ENCODE assay signal across 8 cellular contexts in the genomic region with DNA sequence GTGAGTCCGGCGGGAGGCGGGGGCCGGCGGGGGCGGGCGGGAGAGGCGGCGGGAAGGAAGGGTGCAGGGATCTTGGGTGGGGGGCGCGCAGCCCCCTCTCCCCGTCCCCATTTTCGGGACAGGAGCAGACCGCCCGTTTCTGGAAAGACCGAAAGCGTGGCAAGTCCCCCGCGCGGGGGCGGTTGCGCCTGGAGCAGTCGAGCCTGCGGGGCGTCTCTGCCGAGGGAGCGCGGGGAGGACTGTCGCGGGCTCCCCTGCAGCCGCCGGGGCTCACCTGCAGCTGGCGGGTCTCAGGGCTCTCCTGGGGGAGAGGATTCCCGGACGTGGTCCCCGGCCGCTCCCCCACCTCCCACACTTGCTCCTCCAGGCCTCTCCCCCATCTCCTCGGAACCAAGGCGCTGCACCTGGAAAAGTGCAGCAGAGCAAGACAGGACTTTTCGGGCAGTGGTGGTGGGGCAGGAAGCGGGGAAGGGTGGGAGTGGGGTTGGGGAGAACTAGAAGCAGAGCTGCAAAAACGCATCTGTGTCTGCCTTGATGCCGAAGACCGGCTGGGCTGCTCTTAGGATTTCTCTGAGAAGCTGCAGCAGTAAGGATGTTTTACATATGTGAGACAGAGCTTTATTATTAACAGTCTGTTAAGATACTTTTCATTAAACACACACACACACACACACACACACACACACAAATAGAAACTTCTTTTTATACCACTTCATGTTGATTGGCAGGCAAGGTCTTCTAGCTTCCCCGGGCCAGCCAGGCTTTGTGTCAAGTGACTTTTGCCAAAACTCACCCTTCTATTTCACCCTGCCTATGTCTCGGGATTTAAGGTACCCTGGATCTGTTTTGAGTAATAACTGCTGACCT. TPM values are rescaled to one million over a fixed set of nuclear protein-coding genes. Genes with fewer than 3 reads are reported as not detected.
DNase-seq lines count a peak whose midpoint lies in the region; ATAC-seq and TF ChIP-seq lines count a peak whose summit lies in the region.

No MANE protein-coding gene starts in this region.

- H3K27ac Mint-ChIP-seq in T-helper 1 cell treated with Interleukin-12 subunit alpha and Interleukin-12 subunit beta and Interleukin-4 antibody, amounts not matched to agents 30 μg/mL and 1 μg/mL, for 36 hours, result peak overlapping the region; percentile 87

- H3K36me3 Mint-ChIP-seq in T-helper 1 cell treated with Interleukin-12 subunit alpha and Interleukin-12 subunit beta and Interleukin-4 antibody, amounts not matched to agents 30 μg/mL and 1 μg/mL, for 36 hours (ENCODE audit: low read depth), result peaks cover 18% of the 10 kb centered on the region

- intact Hi-C loops in right lobe of liver (cut with DNase I), result no loop called here

- H3K9me3 Mint-ChIP-seq in T-helper 1 cell treated with Interleukin-12 subunit alpha and Interleukin-12 subunit beta and Interleukin-4 antibody, amounts not matched to agents 30 μg/mL and 1 μg/mL, for 36 hours, result peaks cover 4% of the 10 kb centered on the region

- peaks cover 69% of the 10 kb centered on the region for H3K4me1 Mint-ChIP-seq in T-helper 1 cell treated with Interleukin-12 subunit alpha and Interleukin-12 subunit beta and Interleukin-4 antibody, amounts not matched to agents 30 μg/mL and 1 μg/mL, for 36 hours (ENCODE audit: low read depth)

- no peaks in the 10 kb centered on the region for H3K27me3 Mint-ChIP-seq in T-helper 1 cell treated with Interleukin-12 subunit alpha and Interleukin-12 subunit beta and Interleukin-4 antibody, amounts not matched to agents 30 μg/mL and 1 μg/mL, for 36 hours (ENCODE audit: low read depth)

- ATAC-seq in HG03064 (IDR thresholded peaks at IDR 0.05; ENCODE audit: low read depth, unreplicated experiment) (peak; percentile 13), right lobe of liver (peak; percentile 39 to 55 (median 43)), GM18861 (IDR thresholded peaks at IDR 0.05; ENCODE audit: unreplicated experiment) (no peak)

- peaks cover 0 to 7% (median 0%) of the 10 kb centered on the region in 4 donors for H3K4me1 ChIP-seq in right lobe of liver

- WGBS in right lobe of liver (ENCODE audit: insufficient coverage, low coverage, low lambda C conversion rate, missing lambda C conversion rate), result 38% methylated on average over 5 of the region's 46 CpGs

- TF ChIP-seq CTCF in right lobe of liver (IDR thresholded peaks at IDR 0.05), result peak in 1 of 4 donors; percentile 16

- no peaks in the 10 kb centered on the region for H3K9me3 ChIP-seq in right lobe of liver

- peak; percentile 25 for DNase-seq in NCI-H1436 (lab: John Stamatoyannopoulos, UW)
- no peak for DNase-seq in NCI-H1436 treated with DMSO at 0.1 percent for 48 hours (lab: John Stamatoyannopoulos, UW)
- peak; percentile 8 for DNase-seq in cerebellar cortex (ENCODE audit: low spot score)
- peak in 1 of 3 donors; percentile 47 for DNase-seq in right lobe of liver
- DNase-seq in stimulated activated naive CD4-positive, alpha-beta T cell (lab: John Stamatoyannopoulos, UW), result peak in 4 of 6 experiments; percentile 36 to 51 (median 36)

- peak overlapping the region; percentile 91 for H3K4me3 Mint-ChIP-seq in T-helper 1 cell treated with Interleukin-12 subunit alpha and Interleukin-12 subunit beta and Interleukin-4 antibody, amounts not matched to agents 30 μg/mL and 1 μg/mL, for 36 hours

- no peaks in the 10 kb centered on the region for H3K36me3 ChIP-seq in right lobe of liver

- H3K27ac ChIP-seq in right lobe of liver, result peak overlapping the region in 1 of 3 donors; percentile 22

- TF ChIP-seq POLR2A in right lobe of liver (IDR thresholded peaks at IDR 0.05), result no peak

- peak overlapping the region; percentile 58 to 69 (median 67) for H3K4me3 ChIP-seq in right lobe of liver

- H3K27me3 ChIP-seq in right lobe of liver, result no peaks in the 10 kb centered on the region

RNA-seq across cellular contexts. Expression of gene C12orf75, which starts 0.7 kb away (rescaled TPM):
- 1 to 10 TPM; 1.3 to 5.5 (median 2.7) TPM for total RNA-seq in right lobe of liver
